ENCODE assay signal across 33 cellular contexts in the genomic region with DNA sequence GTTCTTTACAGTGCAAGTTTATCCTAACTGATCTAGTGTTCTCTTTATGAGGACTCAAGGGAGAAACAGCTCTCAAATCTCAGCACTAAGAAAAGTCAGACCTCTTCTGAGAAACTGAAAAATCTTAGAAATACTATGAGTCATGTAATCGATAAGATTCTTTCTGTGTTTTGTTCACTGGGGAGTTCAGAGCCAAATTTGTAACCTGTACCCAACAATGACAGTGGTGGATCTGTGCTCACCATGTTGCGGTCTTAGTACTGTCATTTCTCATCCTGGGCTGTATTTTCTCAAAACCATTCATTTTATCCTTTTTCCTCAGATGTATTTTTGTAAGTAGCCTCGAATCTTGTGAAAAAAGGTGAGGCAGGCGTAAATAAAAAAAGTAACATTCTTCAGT.
"Had no signal": no experiment of that assay in that cellular context is flagged by ENCODE, and none has a peak within 500 bp of the region (broad histone marks: within the 10 kb centered on the region; RNA-seq: fewer than 3 reads in every experiment).

No MANE protein-coding gene starts in this region.

- H3K27ac Mint-ChIP-seq: activated B cell treated with CpG ODN at 0.5 μM for 24 hours; activated CD4-positive, alpha-beta memory T cell treated with anti-CD3 and anti-CD28 coated beads for 36 hours; activated CD4-positive, alpha-beta T cell treated with anti-CD3 and anti-CD28 coated beads, Interleukin-2, amount 10 ng/mL, durations not matched to agents 24 days and 14 days; activated CD8-positive, alpha-beta T cell treated with anti-CD3 and anti-CD28 coated beads for 36 hours; activated naive CD4-positive, alpha-beta T cell treated with anti-CD3 and anti-CD28 coated beads for 36 hours; activated naive CD4-positive, alpha-beta T cell treated with anti-CD3 and anti-CD28 coated beads, Interleukin-2, amount 50 U/mL, for 72 hours; activated naive CD8-positive, alpha-beta T cell treated with anti-CD3 and anti-CD28 coated beads for 36 hours; activated T-cell treated with anti-CD3 and anti-CD28 coated beads, Interleukin-2, amount 50 U/mL, for 72 hours; activated T-helper 1 cell treated with anti-CD3 and anti-CD28 coated beads, Interleukin-12 subunit alpha, Interleukin-12 subunit beta, Interleukin-2, Interleukin-4 antibody, amounts not matched to agents 30 ng/mL and 10 ng/mL and 1 ng/mL, durations not matched to agents 14 hours and 24 hours and 36 hours; activated T-helper 17 cell treated with anti-CD3 and anti-CD28 coated beads, Interleukin-2, amount 50 U/mL, for 72 hours; T-helper 1 cell treated with Interleukin-12 subunit alpha and Interleukin-12 subunit beta and Interleukin-4 antibody, amounts not matched to agents 30 μg/mL and 1 μg/mL, for 36 hours; T-helper 2 cell treated with Interferon-gamma antibody and Interleukin-4, amounts not matched to agents 5 μg/mL and 100 μg/mL, for 36 hours had no signal

- H3K4me3 ChIP-seq: adrenal gland, body of pancreas, breast epithelium had no signal

- H3K9me3 ChIP-seq: adrenal gland, breast epithelium had no signal

- H3K4me3 Mint-ChIP-seq: activated B cell treated with CpG ODN at 0.5 μM for 24 hours; activated CD4-positive, alpha-beta memory T cell treated with anti-CD3 and anti-CD28 coated beads for 36 hours; activated CD4-positive, alpha-beta T cell treated with anti-CD3 and anti-CD28 coated beads, Interleukin-2, amount 10 ng/mL, durations not matched to agents 24 days and 14 days; activated CD8-positive, alpha-beta T cell treated with anti-CD3 and anti-CD28 coated beads for 36 hours; activated naive CD4-positive, alpha-beta T cell treated with anti-CD3 and anti-CD28 coated beads for 36 hours; activated naive CD8-positive, alpha-beta T cell treated with anti-CD3 and anti-CD28 coated beads for 36 hours; activated T-cell treated with anti-CD3 and anti-CD28 coated beads, Interleukin-2, amount 50 U/mL, for 4 hours; activated T-cell treated with anti-CD3 and anti-CD28 coated beads, Interleukin-2, amount 50 U/mL, for 72 hours; activated T-helper 1 cell treated with anti-CD3 and anti-CD28 coated beads, Interleukin-12 subunit alpha, Interleukin-12 subunit beta, Interleukin-2, Interleukin-4 antibody, amounts not matched to agents 30 ng/mL and 10 ng/mL and 1 ng/mL, durations not matched to agents 14 hours and 24 hours and 36 hours; activated T-helper 17 cell treated with anti-CD3 and anti-CD28 coated beads, Interleukin-2, amount 50 U/mL, for 72 hours; central memory CD8-positive, alpha-beta T cell; T-helper 1 cell treated with Interleukin-12 subunit alpha and Interleukin-12 subunit beta and Interleukin-4 antibody, amounts not matched to agents 30 μg/mL and 1 μg/mL, for 36 hours; T-helper 2 cell treated with Interferon-gamma antibody and Interleukin-4, amounts not matched to agents 5 μg/mL and 100 μg/mL, for 36 hours had no signal

- H3K27ac ChIP-seq: adrenal gland, body of pancreas, brain microvascular endothelial cell, breast epithelium had no signal

- H3K4me1 ChIP-seq: breast epithelium had no signal

- DNase-seq: activated B cell treated with CpG ODN at 0.5 μM for 24 hours; activated CD4-positive, alpha-beta memory T cell treated with anti-CD3 and anti-CD28 coated beads for 36 hours; activated CD4-positive, alpha-beta T cell treated with anti-CD3 and anti-CD28 coated beads for 4 hours; activated CD4-positive, alpha-beta T cell treated with anti-CD3 and anti-CD28 coated beads, Interleukin-2, amount 10 ng/mL, durations not matched to agents 24 days and 14 days; activated CD4-positive, alpha-beta T cell treated with anti-CD3 and anti-CD28 coated beads, Interleukin-2, amount 50 U/mL, for 1 hour; activated CD4-positive, alpha-beta T cell treated with anti-CD3 and anti-CD28 coated beads, Interleukin-2, amount 50 U/mL, for 4 hours; activated CD4-positive, CD25-positive, alpha-beta regulatory T cell treated with anti-CD3 and anti-CD28 coated beads, Interleukin-2, amount 50 U/mL, for 72 hours; activated CD8-positive, alpha-beta memory T cell treated with anti-CD3 and anti-CD28 coated beads, Interleukin-2, amount 50 U/mL, for 4 hours; activated CD8-positive, alpha-beta T cell treated with anti-CD3 and anti-CD28 coated beads for 36 hours; activated effector memory CD4-positive, alpha-beta T cell treated with anti-CD3 and anti-CD28 coated beads, Interleukin-2, amount 50 U/mL, for 16 hours; activated gamma-delta T cell treated with Interleukin-2 at 50 U/mL for 16 hours; activated naive CD4-positive, alpha-beta T cell; activated naive CD4-positive, alpha-beta T cell treated with anti-CD3 and anti-CD28 coated beads for 36 hours; activated naive CD4-positive, alpha-beta T cell treated with anti-CD3 and anti-CD28 coated beads, Interleukin-2, amount 50 U/mL, for 16 hours; activated naive CD8-positive, alpha-beta T cell treated with anti-CD3 and anti-CD28 coated beads for 36 hours; activated T-cell treated with anti-CD3 and anti-CD28 coated beads for 4 hours; activated T-cell treated with anti-CD3 and anti-CD28 coated beads, Interleukin-2, amount 50 U/mL, for 1 hour; activated T-cell treated with anti-CD3 and anti-CD28 coated beads, Interleukin-2, amount 50 U/mL, for 4 hours; activated T-cell treated with anti-CD3 and anti-CD28 coated beads, Interleukin-2, amount 50 U/mL, for 72 hours; adrenal gland; amniotic stem cell; aorta; body of pancreas; brain microvascular endothelial cell; cerebellar nuclear complex; T-helper 9 cell had no signal

- H3K9me3 Mint-ChIP-seq: activated T-helper 1 cell treated with anti-CD3 and anti-CD28 coated beads, Interleukin-12 subunit alpha, Interleukin-12 subunit beta, Interleukin-2, Interleukin-4 antibody, amounts not matched to agents 30 ng/mL and 10 ng/mL and 1 ng/mL, durations not matched to agents 14 hours and 24 hours and 36 hours; activated T-helper 17 cell treated with anti-CD3 and anti-CD28 coated beads, Interleukin-2, amount 50 U/mL, for 72 hours; central memory CD8-positive, alpha-beta T cell had no signal

- ATAC-seq: activated CD8-positive, alpha-beta T cell treated with anti-CD3 and anti-CD28 coated beads for 36 hours; activated T-cell treated with anti-CD3 and anti-CD28 coated beads, Interleukin-2, amount 50 U/mL, for 4 hours; activated T-helper 17 cell treated with anti-CD3 and anti-CD28 coated beads, Interleukin-2, amount 50 U/mL, for 72 hours; body of pancreas had no signal

- H3K36me3 Mint-ChIP-seq: activated CD4-positive, alpha-beta memory T cell treated with anti-CD3 and anti-CD28 coated beads for 36 hours; activated naive CD4-positive, alpha-beta T cell treated with anti-CD3 and anti-CD28 coated beads, Interleukin-2, amount 50 U/mL, for 72 hours; activated naive CD8-positive, alpha-beta T cell treated with anti-CD3 and anti-CD28 coated beads for 36 hours had no signal

- H3K36me3 ChIP-seq: adrenal gland, brain microvascular endothelial cell, breast epithelium had no signal

- H3K4me1 Mint-ChIP-seq: activated T-helper 17 cell treated with anti-CD3 and anti-CD28 coated beads, Interleukin-2, amount 50 U/mL, for 72 hours; central memory CD8-positive, alpha-beta T cell had no signal

- H3K27me3 ChIP-seq: adrenal gland, body of pancreas, brain microvascular endothelial cell, breast epithelium had no signal

- H3K27me3 Mint-ChIP-seq: activated B cell treated with CpG ODN at 0.5 μM for 24 hours; activated naive CD8-positive, alpha-beta T cell treated with anti-CD3 and anti-CD28 coated beads for 36 hours had no signal
